In the genomic region with DNA sequence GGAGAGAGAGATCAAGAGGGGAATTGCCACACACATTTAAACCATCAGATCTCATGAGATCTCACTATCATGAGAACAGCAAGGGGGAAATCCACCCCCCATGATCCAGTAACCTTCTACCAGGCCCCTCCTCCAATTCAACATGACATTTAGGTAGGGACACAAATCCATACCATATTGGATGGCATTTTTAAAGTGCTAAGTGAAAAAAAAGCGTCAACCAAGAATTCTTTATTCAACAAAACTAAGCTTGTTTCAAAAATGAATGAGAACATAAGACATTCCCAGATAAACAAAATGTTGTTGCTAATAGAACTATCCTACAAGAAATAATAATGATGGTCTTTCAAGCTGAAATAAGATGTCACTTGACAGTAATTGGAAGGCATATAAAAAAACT, we compare ENCODE assay signal across 1 cellular context.
TF ChIP-seq lines count a peak whose summit lies in the region.

No MANE protein-coding gene starts in this region.

TF ChIP-seq in GM23338, 12 proteins besides CTCF, POLR2A, EP300 and RAD21 (continued from another document):
- TF ChIP-seq REST (IDR thresholded peaks at IDR 0.05; ENCODE audit: unreplicated experiment) (no peak), ETS1 (IDR thresholded peaks at IDR 0.05) (no peak), ZNF331 (CRISPR knock-in tag; IDR thresholded peaks at IDR 0.05; ENCODE audit: low read depth) (no peak), EZH2 (IDR thresholded peaks at IDR 0.05; ENCODE audit: low read depth, unreplicated experiment) (no peak), NANOG (IDR thresholded peaks at IDR 0.05; ENCODE audit: borderline replicate concordance) (no peak), STAT1 (IDR thresholded peaks at IDR 0.05; ENCODE audit: unreplicated experiment) (no peak)
- TF ChIP-seq, protein P1, sequence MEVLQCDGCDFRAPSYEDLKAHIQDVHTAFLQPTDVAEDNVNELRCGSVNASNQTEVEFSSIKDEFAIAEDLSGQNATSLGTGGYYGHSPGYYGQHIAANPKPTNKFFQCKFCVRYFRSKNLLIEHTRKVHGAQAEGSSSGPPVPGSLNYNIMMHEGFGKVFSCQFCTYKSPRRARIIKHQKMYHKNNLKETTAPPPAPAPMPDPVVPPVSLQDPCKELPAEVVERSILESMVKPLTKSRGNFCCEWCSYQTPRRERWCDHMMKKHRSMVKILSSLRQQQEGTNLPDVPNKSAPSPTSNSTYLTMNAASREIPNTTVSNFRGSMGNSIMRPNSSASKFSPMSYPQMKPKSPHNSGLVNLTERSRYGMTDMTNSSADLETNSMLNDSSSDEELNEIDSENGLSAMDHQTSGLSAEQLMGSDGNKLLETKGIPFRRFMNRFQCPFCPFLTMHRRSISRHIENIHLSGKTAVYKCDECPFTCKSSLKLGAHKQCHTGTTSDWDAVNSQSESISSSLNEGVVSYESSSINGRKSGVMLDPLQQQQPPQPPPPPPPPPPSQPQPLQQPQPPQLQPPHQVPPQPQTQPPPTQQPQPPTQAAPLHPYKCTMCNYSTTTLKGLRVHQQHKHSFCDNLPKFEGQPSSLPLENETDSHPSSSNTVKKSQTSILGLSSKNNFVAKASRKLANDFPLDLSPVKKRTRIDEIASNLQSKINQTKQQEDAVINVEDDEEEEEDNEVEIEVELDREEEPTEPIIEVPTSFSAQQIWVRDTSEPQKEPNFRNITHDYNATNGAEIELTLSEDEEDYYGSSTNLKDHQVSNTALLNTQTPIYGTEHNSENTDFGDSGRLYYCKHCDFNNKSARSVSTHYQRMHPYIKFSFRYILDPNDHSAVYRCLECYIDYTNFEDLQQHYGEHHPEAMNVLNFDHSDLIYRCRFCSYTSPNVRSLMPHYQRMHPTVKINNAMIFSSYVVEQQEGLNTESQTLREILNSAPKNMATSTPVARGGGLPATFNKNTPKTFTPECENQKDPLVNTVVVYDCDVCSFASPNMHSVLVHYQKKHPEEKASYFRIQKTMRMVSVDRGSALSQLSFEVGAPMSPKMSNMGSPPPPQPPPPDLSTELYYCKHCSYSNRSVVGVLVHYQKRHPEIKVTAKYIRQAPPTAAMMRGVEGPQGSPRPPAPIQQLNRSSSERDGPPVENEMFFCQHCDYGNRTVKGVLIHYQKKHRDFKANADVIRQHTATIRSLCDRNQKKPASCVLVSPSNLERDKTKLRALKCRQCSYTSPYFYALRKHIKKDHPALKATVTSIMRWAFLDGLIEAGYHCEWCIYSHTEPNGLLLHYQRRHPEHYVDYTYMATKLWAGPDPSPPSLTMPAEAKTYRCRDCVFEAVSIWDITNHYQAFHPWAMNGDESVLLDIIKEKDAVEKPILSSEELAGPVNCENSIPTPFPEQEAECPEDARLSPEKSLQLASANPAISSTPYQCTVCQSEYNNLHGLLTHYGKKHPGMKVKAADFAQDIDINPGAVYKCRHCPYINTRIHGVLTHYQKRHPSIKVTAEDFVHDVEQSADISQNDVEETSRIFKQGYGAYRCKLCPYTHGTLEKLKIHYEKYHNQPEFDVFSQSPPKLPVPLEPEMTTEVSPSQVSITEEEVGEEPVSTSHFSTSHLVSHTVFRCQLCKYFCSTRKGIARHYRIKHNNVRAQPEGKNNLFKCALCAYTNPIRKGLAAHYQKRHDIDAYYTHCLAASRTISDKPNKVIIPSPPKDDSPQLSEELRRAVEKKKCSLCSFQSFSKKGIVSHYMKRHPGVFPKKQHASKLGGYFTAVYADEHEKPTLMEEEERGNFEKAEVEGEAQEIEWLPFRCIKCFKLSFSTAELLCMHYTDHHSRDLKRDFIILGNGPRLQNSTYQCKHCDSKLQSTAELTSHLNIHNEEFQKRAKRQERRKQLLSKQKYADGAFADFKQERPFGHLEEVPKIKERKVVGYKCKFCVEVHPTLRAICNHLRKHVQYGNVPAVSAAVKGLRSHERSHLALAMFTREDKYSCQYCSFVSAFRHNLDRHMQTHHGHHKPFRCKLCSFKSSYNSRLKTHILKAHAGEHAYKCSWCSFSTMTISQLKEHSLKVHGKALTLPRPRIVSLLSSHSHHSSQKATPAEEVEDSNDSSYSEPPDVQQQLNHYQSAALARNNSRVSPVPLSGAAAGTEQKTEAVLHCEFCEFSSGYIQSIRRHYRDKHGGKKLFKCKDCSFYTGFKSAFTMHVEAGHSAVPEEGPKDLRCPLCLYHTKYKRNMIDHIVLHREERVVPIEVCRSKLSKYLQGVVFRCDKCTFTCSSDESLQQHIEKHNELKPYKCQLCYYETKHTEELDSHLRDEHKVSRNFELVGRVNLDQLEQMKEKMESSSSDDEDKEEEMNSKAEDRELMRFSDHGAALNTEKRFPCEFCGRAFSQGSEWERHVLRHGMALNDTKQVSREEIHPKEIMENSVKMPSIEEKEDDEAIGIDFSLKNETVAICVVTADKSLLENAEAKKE (CRISPR knock-in tag; IDR thresholded peaks at IDR 0.05) = no peak
